13 cellular contexts compared by ENCODE assay signal in the genomic region with DNA sequence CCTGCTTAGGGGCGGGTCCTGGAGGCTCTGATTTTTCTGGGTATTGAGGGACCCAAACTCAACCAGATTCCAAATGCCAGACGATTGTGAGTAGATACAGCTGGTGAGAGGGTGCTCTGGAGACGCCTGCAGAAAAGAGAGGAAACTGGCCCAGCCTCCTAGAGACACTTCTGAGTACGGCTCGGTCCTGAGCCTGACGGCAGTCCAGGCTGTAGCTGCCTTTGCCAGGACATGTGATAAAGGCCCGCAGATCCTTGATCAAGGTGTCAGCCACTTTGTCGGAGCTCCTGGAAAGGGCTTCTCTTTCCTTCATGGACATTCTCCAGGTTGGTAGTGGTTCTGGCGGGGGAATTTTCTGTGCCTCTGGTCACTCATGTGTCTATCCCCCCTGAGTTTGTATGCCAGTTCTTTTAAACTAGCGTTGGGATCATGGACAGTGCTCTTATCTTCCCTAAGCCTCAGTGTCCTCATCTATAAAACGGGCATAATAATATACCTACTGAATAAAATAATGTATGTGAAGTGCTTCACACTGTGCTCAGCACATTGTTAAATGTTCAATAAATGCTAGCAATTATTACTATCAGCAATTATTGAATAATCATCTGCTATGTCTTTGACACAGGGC. TPM values are rescaled to one million over a fixed set of nuclear protein-coding genes. Genes with fewer than 3 reads are reported as not detected.
DNase-seq lines count a peak whose midpoint lies in the region; ATAC-seq, FAIRE-seq and TF ChIP-seq lines count a peak whose summit lies in the region.
"Had no signal": no experiment of that assay in that cellular context is flagged by ENCODE, and none has a peak within 500 bp of the region (broad histone marks: within the 10 kb centered on the region; RNA-seq: fewer than 3 reads in every experiment).

No MANE protein-coding gene starts in this region.

- H3K4me3 ChIP-seq in kidney (ENCODE audit: low read length in 2 of 2), result peak overlapping the region; percentile 46 to 59
- peak overlapping the region in 2 of 8 donors; percentile 4 to 24 for H3K4me3 ChIP-seq in spleen
- H3K4me3 ChIP-seq: PC-9 had no signal

- H3K4me1 ChIP-seq in kidney (ENCODE audit: control insufficient read depth in 1 of 2, insufficient read depth in 1 of 2, low read depth in 1 of 2, low read length in 2 of 2) (peaks cover 4 to 7% of the 10 kb centered on the region in 2 donors), spleen (peaks cover 0 to 14% (median 4%) of the 10 kb centered on the region in 6 donors)
- H3K4me1 ChIP-seq: Caco-2 had no signal

- TF ChIP-seq CTCF in kidney (IDR thresholded peaks at IDR 0.05; ENCODE audit: borderline replicate concordance, extremely low read depth, insufficient read depth) (no peak), spleen (IDR thresholded peaks at IDR 0.05 in 8 of 11, conservative IDR thresholded peaks at IDR 0.05 in 3 of 11) (no peak)

- DNase-seq in NCI-H2227 (lab: John Stamatoyannopoulos, UW; ENCODE audit: unreplicated experiment) (peak; percentile 59), cerebellar cortex (ENCODE audit: low spot score) (peak; percentile 60), kidney (no peak), spleen (peak; percentile 37), H4 (ENCODE audit: low spot score) (no peak)
- DNase-seq in stimulated activated CD4-positive, alpha-beta T cell treated with anti-CD3 and anti-CD28 coated beads, Interleukin-2, amount 100 ng/mL, for 24 hours, result no peak
- DNase-seq: Caco-2; natural killer cell; NCI-H2081 treated with DMSO at 0.1 percent for 48 hours; PC-9; stimulated activated CD4-positive, alpha-beta T cell treated with anti-CD3 and anti-CD28 coated beads, Interleukin-1b, Interleukin-23, amount 100 ng/mL, for 48 hours had no signal

- intact Hi-C loops in kidney (cut with DNase I) (no loop called here), spleen (cut with DNase I; ENCODE audit: low total_unique reads) (no loop called here)

- H3K27ac ChIP-seq in kidney (ENCODE audit: low read depth in 2 of 2, low read length in 2 of 2), result no peak overlapping the region
- H3K27ac ChIP-seq in spleen, result no peak overlapping the region
- H3K27ac ChIP-seq: KMS-11, PC-9 had no signal

- H3K9me3 ChIP-seq in kidney (ENCODE audit: control insufficient read depth in 1 of 2, low read length in 2 of 2) (no peaks in the 10 kb centered on the region), spleen (no peaks in the 10 kb centered on the region)
- H3K9me3 ChIP-seq: Caco-2 had no signal

- FAIRE-seq in kidney (lab: Jason Lieb, UNC), result no peak

- 32 to 42% (median 35%) methylated on average over 11 of the region's 11 CpGs for WGBS in spleen, 5 donors

- peaks cover 0 to 84% (median 39%) of the 10 kb centered on the region in 7 donors for H3K27me3 ChIP-seq in spleen (replicated peaks in 1 of 7)

- H3K36me3 ChIP-seq in kidney (ENCODE audit: control insufficient read depth in 1 of 2, insufficient read depth in 2 of 2, low read length in 2 of 2) (no peaks in the 10 kb centered on the region), spleen (no peaks in the 10 kb centered on the region)

- no peak for ATAC-seq in GM19467 (IDR thresholded peaks at IDR 0.05; ENCODE audit: unreplicated experiment)
- ATAC-seq: natural killer cell had no signal

- H3K9ac ChIP-seq in kidney (ENCODE audit: low read length in 2 of 2), result peak overlapping the region in 1 of 2 donors; percentile 26
- H3K9ac ChIP-seq: KMS-11 had no signal

- TF ChIP-seq POLR2A in spleen (IDR thresholded peaks at IDR 0.05), result no peak

RNA-seq across cellular contexts. Expression of gene BTRC, which starts 42.4 kb away (rescaled TPM):
- total RNA-seq in kidney (18.0 TPM), spleen (10 to 100 TPM; 16.9 to 23.9 (median 21.7) TPM)
- polyA plus RNA-seq in kidney (ENCODE audit: insufficient read depth, low read depth, low replicate concordance) (6.7 TPM), spleen (1 to 10 TPM; 2.7 to 5.3 (median 3.0) TPM)
- total RNA-seq in H4 (2014; rRNA removed; shearing (Covaris generic)), result 9.2 and 9.3 TPM in 2 replicates

Comparison
In these comparisons a context has a peak if more than half of its experiments do, and no peak if none do; other contexts are left out.
1. DNase-seq: peak in NCI-H2227 (single experiment), cerebellar cortex (single experiment) and spleen (single experiment); none in kidney (single experiment), stimulated activated CD4-positive, alpha-beta T cell treated with anti-CD3 and anti-CD28 coated beads, Interleukin-2, amount 100 ng/mL, for 24 hours (0 of 2) and H4 (single experiment).